In the genomic region with DNA sequence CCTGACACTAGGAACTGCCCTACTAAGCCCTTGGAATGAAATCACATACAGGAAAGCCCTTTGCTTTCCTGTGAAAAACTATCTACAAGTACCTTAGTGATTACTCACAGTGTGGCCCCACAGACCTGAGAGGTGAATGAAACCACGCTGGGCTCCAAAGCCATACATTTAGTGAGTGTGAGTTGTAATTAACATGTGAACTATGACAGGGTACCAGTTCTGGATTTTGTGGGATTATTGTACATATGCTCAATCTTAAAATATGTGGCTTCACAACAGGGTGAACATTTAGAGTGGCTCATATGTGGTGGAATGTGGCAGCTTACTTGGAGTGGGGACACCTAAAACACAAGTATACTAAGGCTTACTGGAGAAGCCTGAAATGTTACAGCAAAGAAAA, we compare ENCODE assay signal across 18 cellular contexts. TPM values are rescaled to one million over a fixed set of nuclear protein-coding genes. Genes with fewer than 3 reads are reported as not detected.
A peak's percentile ranks its signal among the peaks of the same experiment; 100 is the strongest.
DNase-seq lines count a peak whose midpoint lies in the region; ATAC-seq, FAIRE-seq and TF ChIP-seq lines count a peak whose summit lies in the region.
"Had no signal": no experiment of that assay in that cellular context is flagged by ENCODE, and none has a peak within 500 bp of the region (broad histone marks: within the 10 kb centered on the region; RNA-seq: fewer than 3 reads in every experiment).

No MANE protein-coding gene starts in this region.

- no peak for FAIRE-seq in GM12878 (lab: Jason Lieb, UNC)
- FAIRE-seq: GM19239, HepG2, islet of Langerhans had no signal

- peaks cover 3 to 12% of the 10 kb centered on the region in 2 experiments for H3K36me3 ChIP-seq in SK-N-SH (replicated peaks in 1 of 2; ENCODE audit: control insufficient read depth in 1 of 2, insufficient read depth in 2 of 2, low read length in 1 of 2)
- 0 out of 4 replicates have a peak, but pooled peaks cover 0 to 4% of the 10 kb centered on the region in 2 experiments for H3K36me3 ChIP-seq in GM12878 (ENCODE audit: control insufficient read depth in 2 of 2, insufficient read depth in 2 of 2, low read length in 1 of 2)
- H3K36me3 ChIP-seq in testis (ENCODE audit: low read depth, missing control alignments), result no peaks in the 10 kb centered on the region
- H3K36me3 ChIP-seq: stomach had no signal

- H3K4me2 ChIP-seq in SK-N-SH, result no peak overlapping the region
- H3K4me2 ChIP-seq in GM12878 (ENCODE audit: control insufficient read depth, insufficient read depth), result no peak overlapping the region

- POLR2A ChIA-PET in SK-N-SH (lab: Yijun Ruan, JAX), result no interaction called here
- POLR2A ChIA-PET in GM12878 (lab: Charles Lee), result no interaction called here

- no peak overlapping the region for H3K9ac ChIP-seq in SK-N-SH
- no peak overlapping the region for H3K9ac ChIP-seq in GM12878 (ENCODE audit: control insufficient read depth, insufficient read depth, low read length)

- H3K9me3 ChIP-seq in SK-N-SH (no peaks in the 10 kb centered on the region), GM12878 (replicated peaks; ENCODE audit: control insufficient read depth, insufficient read depth, low read length) (no peaks in the 10 kb centered on the region), testis (no peaks in the 10 kb centered on the region)
- H3K9me3 ChIP-seq: stomach had no signal

- WGBS in SK-N-SH (ENCODE audit: low lambda C conversion rate), result 89% methylated on average over 1 of the region's 1 CpG
- 0% methylated on average over 1 of the region's 1 CpG for WGBS in GM12878 (ENCODE audit: insufficient coverage, insufficient replicate concordance, low lambda C conversion rate, missing lambda C conversion rate)
- WGBS in testis, 2 donors, result 85 to 92% methylated on average over 1 of the region's 1 CpG

- H3K4me3 ChIP-seq in SK-N-SH (ENCODE audit: low read depth in 2 of 2, low read length in 1 of 2) (no peak overlapping the region), GM12878 (no peak overlapping the region), testis (no peak overlapping the region)
- H3K4me3 ChIP-seq: stomach had no signal

- CTCF ChIA-PET in SK-N-SH (lab: Yijun Ruan, JAX) (interaction anchor here (2.8 kb wide), 1 partner anchor 11 kb away, joined by 11 read pairs; a partner anchor contains a TSS), GM12878 (lab: Yijun Ruan, JAX) (interaction anchor here (0.6 kb wide), 1 partner anchor 911 kb away, joined by 3 read pairs; no protein-coding TSS in a partner anchor)

- peaks cover 15% of the 10 kb centered on the region for H3F3A ChIP-seq in SK-N-SH (replicated peaks; ENCODE audit: insufficient read depth)

- H3K79me2 ChIP-seq in SK-N-SH (ENCODE audit: insufficient read depth) (peaks cover 22% of the 10 kb centered on the region), GM12878 (ENCODE audit: control insufficient read depth, insufficient read depth, low read length) (no peaks in the 10 kb centered on the region; the same call in 1 of the 2 replicates)

- peaks cover 7 to 13% of the 10 kb centered on the region in 2 experiments; a peak in 2 of 4 replicates for H3K4me1 ChIP-seq in SK-N-SH (ENCODE audit: control insufficient read depth in 1 of 2, insufficient read depth in 2 of 2, low read depth in 1 of 2, low read length in 1 of 2)
- no peaks in the 10 kb centered on the region; the same call in 1 of the 2 replicates for H3K4me1 ChIP-seq in GM12878 (ENCODE audit: control insufficient read depth, insufficient read depth, low read length)
- no peaks in the 10 kb centered on the region for H3K4me1 ChIP-seq in testis
- H3K4me1 ChIP-seq: stomach had no signal

- TF ChIP-seq EP300 in SK-N-SH (IDR thresholded peaks at IDR 0.05; ENCODE audit: borderline replicate concordance in 1 of 2, low read depth in 1 of 2, low read length in 1 of 2) (no peak), GM12878 (IDR thresholded peaks at IDR 0.05; ENCODE audit: borderline replicate concordance in 1 of 2, control insufficient read depth in 1 of 2, low read depth in 2 of 2, low read length in 2 of 2) (no peak)

- H3K27ac ChIP-seq in SK-N-SH (ENCODE audit: low read depth in 2 of 2, low read length in 1 of 2) (0 out of 4 replicates have a peak overlapping the region, but pooled peaks of 1 of the 2 experiments have one; percentile 23), GM12878 (ENCODE audit: control insufficient read depth, insufficient read depth) (no peak overlapping the region), testis (no peak overlapping the region)
- H3K27ac ChIP-seq: 22Rv1, stomach had no signal

- TF ChIP-seq CTCF in SK-N-SH (IDR thresholded peaks at IDR 0.05) (no peak), GM12878 (IDR thresholded peaks at IDR 0.05 in 2 of 3, conservative IDR thresholded peaks at IDR 0.05 in 1 of 3; ENCODE audit: control insufficient read depth in 2 of 3, extremely low read depth in 1 of 3, insufficient read depth in 1 of 3, low read depth in 3 of 3, low read length in 3 of 3) (no peak), testis (IDR thresholded peaks at IDR 0.05) (no peak)

- no peaks in the 10 kb centered on the region for H3K27me3 ChIP-seq in SK-N-SH (ENCODE audit: insufficient read depth)
- no peaks in the 10 kb centered on the region for H3K27me3 ChIP-seq in GM12878 (replicated peaks in 1 of 2; ENCODE audit: control insufficient read depth in 2 of 2, insufficient read depth in 2 of 2, low read length in 1 of 2)
- H3K27me3 ChIP-seq in testis, result no peaks in the 10 kb centered on the region
- H3K27me3 ChIP-seq: stomach had no signal

- TF ChIP-seq RAD21 in SK-N-SH (IDR thresholded peaks at IDR 0.05; ENCODE audit: low read length) (no peak), GM12878 (IDR thresholded peaks at IDR 0.05; ENCODE audit: insufficient read depth, low read depth, low read length) (no peak)

- intact Hi-C loops in GM12878 (cut with micrococcal nuclease; ENCODE audit: unreplicated experiment), result no loop called here
- intact Hi-C loops in testis (cut with DNase I; ENCODE audit: low total_unique reads), result no loop called here

- H4K20me1 ChIP-seq in SK-N-SH (ENCODE audit: insufficient read depth) (peaks cover 4% of the 10 kb centered on the region), GM12878 (ENCODE audit: control insufficient read depth, insufficient read depth) (no peaks in the 10 kb centered on the region)

- in situ Hi-C loops in GM12878 (cut with MboI), result no loop called here

- RAD21 ChIA-PET in GM12878 (lab: Charles Lee; ENCODE audit: unreplicated experiment), result no interaction called here

- no peaks in the 10 kb centered on the region for H3K9me2 ChIP-seq in SK-N-SH

- no TSS peak for BruUV-seq in GM12878 (replicated peaks; lab: Mats Ljungman, UMichigan)

- DNase-seq in SK-N-SH (no peak), GM12878 (ENCODE audit: low read depth, low spot score) (no peak), renal cortical epithelial cell (ENCODE audit: low read depth) (peak; percentile 64), testis (no peak)
- DNase-seq: activated CD4-positive, alpha-beta T cell treated with anti-CD3 and anti-CD28 coated beads, Interleukin-2, amount 10 ng/mL, durations not matched to agents 24 days and 14 days; activated T-cell treated with anti-CD3 and anti-CD28 coated beads, Interleukin-2, amount 50 U/mL, for 1 hour; DMS53; NCI-H2029 treated with DMSO at 0.1 percent for 48 hours; stomach had no signal

- ATAC-seq in SK-N-SH treated with all-trans-retinoic acid at 6 μM for 48 hours, result 0 out of 3 replicates have a peak, but pooled peaks have one; percentile 23
- peak; percentile 40 for ATAC-seq in HG03565 (IDR thresholded peaks at IDR 0.05; ENCODE audit: unreplicated experiment)
- peak; percentile 57 for ATAC-seq in GM12878
- no peak for ATAC-seq in HG02840 (IDR thresholded peaks at IDR 0.05; ENCODE audit: low FRiP score, unreplicated experiment)
- no peak for ATAC-seq in HG03457 (IDR thresholded peaks at IDR 0.05; ENCODE audit: unreplicated experiment)
- ATAC-seq: HepG2 had no signal

- TF ChIP-seq POLR2A in GM12878 (IDR thresholded peaks at IDR 0.05; ENCODE audit: low read depth, low read length) (no peak), testis (IDR thresholded peaks at IDR 0.05) (no peak)

- SMC1A ChIA-PET in GM12878 (lab: Charles Lee; ENCODE audit: uncharacterized antibody, unreplicated experiment), result interaction anchor here (1.0 kb wide), 1 partner anchor 10 kb away, joined by 3 read pairs; no protein-coding TSS in a partner anchor

- H2AFZ ChIP-seq in SK-N-SH (ENCODE audit: low read depth) (no peak overlapping the region), GM12878 (ENCODE audit: control insufficient read depth, low read depth, low read length) (no peak overlapping the region)

TF ChIP-seq in SK-N-SH treated with all-trans-retinoic acid at 6 μM for 48 hours, 23 proteins besides CTCF, POLR2A, EP300 and RAD21 (continues in another document):
- no peak for TF ChIP-seq OSR1 (CRISPR knock-in tag; IDR thresholded peaks at IDR 0.05)

TF ChIP-seq in SK-N-SH, 30 proteins besides CTCF, POLR2A, EP300 and RAD21 (continues in another document):
- TF ChIP-seq ELF1 (IDR thresholded peaks at IDR 0.05) (no peak), FOXJ3 (CRISPR knock-in tag; IDR thresholded peaks at IDR 0.05) (no peak), RFX5 (IDR thresholded peaks at IDR 0.05; ENCODE audit: low read length) (no peak)

TF ChIP-seq in GM12878, 131 proteins besides CTCF, POLR2A, EP300 and RAD21 (continues in another document):
- no peak for TF ChIP-seq CHD4 (IDR thresholded peaks at IDR 0.05)
- TF ChIP-seq BRCA1 (IDR thresholded peaks at IDR 0.05; ENCODE audit: low read depth, low read length), result no peak

RNA-seq across cellular contexts. Expression of a gene that starts 12.3 kb away (rescaled TPM):
- 6.4 and 12.8 TPM in 2 replicates for polyA plus RNA-seq in SK-N-SH (2012; rRNA removed)
- polyA plus RNA-seq in SK-N-SH (2012; cell fraction: cytosol; rRNA removed), result 12.7 and 15.4 TPM in 2 replicates
- polyA plus RNA-seq in SK-N-SH (2012; cell fraction: nucleus; rRNA removed), result 11.7 and 14.7 TPM in 2 replicates
- 13.1 and 14.0 TPM in 2 replicates for total RNA-seq in GM12878 (2013; cell fraction: nucleolus; rRNA removed)
- 13.2 and 13.4 TPM in 2 replicates for total RNA-seq in GM12878 (2014; rRNA removed)
- total RNA-seq in GM12878 (2014; rRNA removed; fragmentation: Illumina TruSeq; extraction: Trizol), result 5.9 and 6.5 TPM in 2 replicates
- 10.2 and 10.3 TPM in 2 replicates for total RNA-seq in GM12878 (2021)
- 2.4 TPM for polyA plus RNA-seq in GM12878 (2011; ENCODE audit: low read depth)
- 2.6 and 3.5 TPM in 2 replicates for polyA plus RNA-seq in GM12878 (2011; rRNA removed)
- 3.9 and 5.1 TPM in 2 replicates for polyA plus RNA-seq in GM12878 (2011; cell fraction: cytosol; rRNA removed)
- polyA plus RNA-seq in GM12878 (2011; cell fraction: nucleus; rRNA removed), result 11.0 and 12.0 TPM in 2 replicates
- 5.4 and 5.9 TPM in 2 replicates for polyA plus RNA-seq in GM12878 (2012)
- polyA plus RNA-seq in GM12878 (2014; fragmentation: Illumina TruSeq; extraction: Trizol), result 6.2 and 6.5 TPM in 2 replicates
- polyA plus RNA-seq in GM12878 (2014; fragmentation: Nextera tagmentation; extraction: Ambion mirVana), result 1 to 10 TPM; 1.5 to 1.8 TPM
- 5.2 and 5.8 TPM in 2 replicates for polyA plus RNA-seq in GM12878 (2014; rRNA removed)
- 1 to 10 TPM; 3.8 to 5.7 TPM for polyA plus RNA-seq in GM12878 (2016; fragmentation: Nextera tagmentation; extraction: Ambion mirVana)
- 7.1 and 14.3 TPM in 2 replicates for polyA minus RNA-seq in GM12878 (2011; rRNA and poly(A)+ RNA removed)
- 5.9 and 6.4 TPM in 2 replicates for polyA minus RNA-seq in GM12878 (2011; cell fraction: cytosol; rRNA and poly(A)+ RNA removed)
- 20.3 and 43.5 TPM in 2 replicates for polyA minus RNA-seq in GM12878 (2011; cell fraction: nucleus; rRNA and poly(A)+ RNA removed)
- total RNA-seq in renal cortical epithelial cell, result 24.1 and 103 TPM in 2 replicates
- 10 to 100 TPM; 19.6 to 19.9 TPM for total RNA-seq in testis
- 13.1 TPM for polyA plus RNA-seq in testis (ENCODE audit: insufficient read depth, low read depth, low replicate concordance)
- polyA plus RNA-seq: CD14-positive monocyte had no signal

Comparison
In these comparisons a context has a peak if more than half of its experiments do, and no peak if none do; other contexts are left out.
1. ATAC-seq: peak in SK-N-SH treated with all-trans-retinoic acid at 6 μM for 48 hours (single experiment), HG03565 (single experiment) and GM12878 (single experiment); none in HG02840 (single experiment) and HG03457 (single experiment).